In genomic region chr5:141617682-141618029, GRCh38 we compare ENCODE assay signal across 8 cellular contexts. TPM values are rescaled to one million over a fixed set of nuclear protein-coding genes. Genes with fewer than 3 reads are reported as not detected.
DNase-seq lines count a peak whose midpoint lies in the region; ATAC-seq and TF ChIP-seq lines count a peak whose summit lies in the region.

No MANE protein-coding gene starts in this region.

- no peak overlapping the region for H3K23ac ChIP-seq in mesendoderm (ENCODE audit: low read length)

- peaks cover 52% of the 10 kb centered on the region for H3K4me1 Mint-ChIP-seq in brain

- H3K56ac ChIP-seq in mesendoderm (ENCODE audit: low read length), result peak overlapping the region; percentile 93

- H3K9ac ChIP-seq in HUES48 (ENCODE audit: low read depth, low read length), result peak overlapping the region; percentile 46; the same call in 1 of the 2 replicates
- peak overlapping the region; percentile 94 for H3K9ac ChIP-seq in mesendoderm (ENCODE audit: low read length)

- H3K9me3 ChIP-seq in A673 (ENCODE audit: low read depth, low read length, poor library complexity, severe bottlenecking) (no peaks in the 10 kb centered on the region), HUES48 (ENCODE audit: control insufficient read depth, insufficient read depth, low read length) (no peaks in the 10 kb centered on the region)

- peaks cover 23% of the 10 kb centered on the region for H3K36me3 ChIP-seq in A673 (ENCODE audit: insufficient read depth, low read length, poor library complexity, severe bottlenecking)
- H3K36me3 ChIP-seq in HUES48 (ENCODE audit: control insufficient read depth, insufficient read depth, low read length), result peaks cover 34% of the 10 kb centered on the region
- peaks cover 4% of the 10 kb centered on the region for H3K36me3 ChIP-seq in mesendoderm (ENCODE audit: control insufficient read depth, insufficient read depth, low read length)

- H3K36me3 Mint-ChIP-seq in brain, result peaks cover 23% of the 10 kb centered on the region

- H3K9me3 Mint-ChIP-seq in brain, result no peaks in the 10 kb centered on the region

- H3K79me1 ChIP-seq in mesendoderm (ENCODE audit: low read length), result peaks cover 4% of the 10 kb centered on the region

- no CpG with 5 or more reads among the region's 9 CpGs for WGBS in mesendoderm (ENCODE audit: extremely low coverage, insufficient coverage, low lambda C conversion rate)

- H3K27me3 ChIP-seq in A673 (replicated peaks; ENCODE audit: insufficient read depth, low read depth, low read length, poor library complexity) (no peaks in the 10 kb centered on the region), HUES48 (ENCODE audit: control insufficient read depth, insufficient read depth, low read length) (no peaks in the 10 kb centered on the region), mesendoderm (ENCODE audit: insufficient read depth, low read length, poor library complexity) (no peaks in the 10 kb centered on the region)

- CTCF ChIA-PET in A673 (lab: Charles Lee), result interaction anchor here (1.1 kb wide), 1 partner anchor 26 kb away, joined by 3 read pairs; no protein-coding TSS in a partner anchor

- no peak overlapping the region for H4K5ac ChIP-seq in mesendoderm (ENCODE audit: low read length)

- peak overlapping the region; percentile 84 for H3K4me2 ChIP-seq in mesendoderm (ENCODE audit: low read length)

- POLR2A ChIA-PET in A673 (lab: Charles Lee; ENCODE audit: low non-redundant PET), result no interaction called here

- no peak overlapping the region for H2BK5ac ChIP-seq in mesendoderm (ENCODE audit: low read length)

- peaks cover 33% of the 10 kb centered on the region for H3K4me1 ChIP-seq in A673 (ENCODE audit: insufficient read depth, low read length, poor library complexity, severe bottlenecking)
- peaks cover 40% of the 10 kb centered on the region for H3K4me1 ChIP-seq in HUES48 (ENCODE audit: control insufficient read depth, insufficient read depth, low read length)
- H3K4me1 ChIP-seq in mesendoderm (ENCODE audit: control insufficient read depth, low read depth, low read length), result peaks cover 14% of the 10 kb centered on the region

- H3K18ac ChIP-seq in mesendoderm (ENCODE audit: low read length), result no peak overlapping the region

- peak overlapping the region; percentile 36 for H3K4ac ChIP-seq in mesendoderm (ENCODE audit: low read depth, low read length)

- ATAC-seq in HG02840 (IDR thresholded peaks at IDR 0.05; ENCODE audit: low FRiP score, unreplicated experiment), result no peak

- BruUV-seq in A673 (replicated peaks; lab: Mats Ljungman, UMichigan), result TSS peak; percentile 38

- H3K27ac Mint-ChIP-seq in brain, result peak overlapping the region; percentile 86 to 98 (median 95)

- H3K27me3 Mint-ChIP-seq in brain, result no peaks in the 10 kb centered on the region

- no peak overlapping the region for H2AK5ac ChIP-seq in mesendoderm (ENCODE audit: low read length)

- peak overlapping the region; percentile 91 to 99 (median 99) for H3K4me3 Mint-ChIP-seq in brain

- H2BK15ac ChIP-seq in mesendoderm (replicated peaks; ENCODE audit: low read depth), result no peak overlapping the region

- DNase-seq in A673 (ENCODE audit: low spot score), result no peak
- DNase-seq in mesendoderm, result no peak
- DNase-seq in GM19238 (ENCODE audit: insufficient read length, low spot score), result no peak
- DNase-seq in stimulated activated CD4-positive, alpha-beta T cell treated with anti-CD3 and anti-CD28 coated beads, Interleukin-4, amount 100 ng/mL, for 1 hour, result no peak
- no peak for DNase-seq in NCI-H2029 (lab: John Stamatoyannopoulos, UW)

- no peak overlapping the region for H2BK120ac ChIP-seq in mesendoderm (ENCODE audit: low read depth, low read length)

- intact Hi-C loops in A673 (cut with micrococcal nuclease; ENCODE audit: unreplicated experiment), result no loop called here

- TF ChIP-seq CTCF in A673 (conservative IDR thresholded peaks at IDR 0.05; ENCODE audit: low read depth, low read length), result no peak
- TF ChIP-seq CTCF in brain (conservative IDR thresholded peaks at IDR 0.05), result no peak

- H3K27ac ChIP-seq in A673 (ENCODE audit: low read depth, low read length, poor library complexity, severe bottlenecking) (peak overlapping the region; percentile 90), HUES48 (ENCODE audit: low read depth, low read length) (peak overlapping the region; percentile 87), mesendoderm (ENCODE audit: low read depth, low read length) (no peak overlapping the region)

- peak overlapping the region; percentile 92 for H3K4me3 ChIP-seq in A673 (ENCODE audit: low read depth, low read length, poor library complexity, severe bottlenecking)
- H3K4me3 ChIP-seq in HUES48 (ENCODE audit: low read depth, low read length), result peak overlapping the region; percentile 77
- peak overlapping the region; percentile 89 for H3K4me3 ChIP-seq in mesendoderm (ENCODE audit: low read length)

- H3K79me2 ChIP-seq in mesendoderm (ENCODE audit: control insufficient read depth, insufficient read depth, low read length), result peaks cover 43% of the 10 kb centered on the region

- H4K8ac ChIP-seq in mesendoderm (ENCODE audit: low read depth, low read length), result no peak overlapping the region

RNA-seq across cellular contexts. Expression of gene DIAPH1, which starts 1.1 kb away (rescaled TPM):
- 105 and 109 TPM in 2 replicates for total RNA-seq in A673 (2021)
- 87.8 TPM for polyA plus RNA-seq in brain (ENCODE audit: insufficient read depth, low read depth, low replicate concordance)
- 75.1 TPM for polyA plus RNA-seq in mesendoderm (2013, experiment 1 of 2)
- polyA plus RNA-seq in mesendoderm (2013, experiment 2 of 2), result 72.9 TPM

RNA-seq across cellular contexts. Expression of gene HDAC3, which starts 19.0 kb away (rescaled TPM):
- total RNA-seq in A673 (2021), result 93.1 and 109 TPM in 2 replicates
- 33.7 TPM for polyA plus RNA-seq in brain (ENCODE audit: insufficient read depth, low read depth, low replicate concordance)
- polyA plus RNA-seq in mesendoderm (2013, experiment 1 of 2), result 65.6 TPM
- 64.3 TPM for polyA plus RNA-seq in mesendoderm (2013, experiment 2 of 2)

RNA-seq across cellular contexts. Expression of gene RELL2, which starts 19.1 kb away (rescaled TPM):
- 4.7 and 6.6 TPM in 2 replicates for total RNA-seq in A673 (2021)
- polyA plus RNA-seq in brain (ENCODE audit: insufficient read depth, low read depth, low replicate concordance), result 13.1 TPM
- 4.3 TPM for polyA plus RNA-seq in mesendoderm (2013, experiment 1 of 2)
- polyA plus RNA-seq in mesendoderm (2013, experiment 2 of 2), result 4.2 TPM

RNA-seq across cellular contexts. Expression of gene FCHSD1, which starts 33.6 kb away (rescaled TPM):
- total RNA-seq in A673 (2021), result 2.3 and 3.9 TPM in 2 replicates
- polyA plus RNA-seq in brain (ENCODE audit: insufficient read depth, low read depth, low replicate concordance), result 4.0 TPM
- polyA plus RNA-seq in mesendoderm (2013, experiment 1 of 2), result 7.9 TPM
- 8.7 TPM for polyA plus RNA-seq in mesendoderm (2013, experiment 2 of 2)
